25 cellular contexts compared by ENCODE assay signal in the genomic region with DNA sequence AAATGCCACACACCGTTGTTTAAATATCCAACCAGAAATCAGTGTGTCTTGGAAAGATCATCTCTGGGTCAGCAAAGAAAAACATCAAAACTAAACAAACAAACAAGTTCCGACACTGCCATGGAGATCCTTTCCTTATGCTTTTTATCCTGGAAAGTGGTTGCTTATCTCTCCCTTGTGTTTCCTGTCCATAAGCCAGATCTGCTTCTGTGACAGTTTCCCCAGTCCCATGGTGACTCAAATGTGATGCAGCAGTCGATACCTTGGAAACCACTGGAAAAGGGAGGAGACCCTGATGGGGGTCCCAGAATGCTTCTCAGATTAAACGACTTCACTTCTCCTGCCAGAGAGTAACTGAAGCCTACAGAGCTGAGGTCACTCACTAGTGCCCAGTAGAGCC.
"Had no signal": no experiment of that assay in that cellular context is flagged by ENCODE, and none has a peak within 500 bp of the region (broad histone marks: within the 10 kb centered on the region; RNA-seq: fewer than 3 reads in every experiment).

No MANE protein-coding gene starts in this region.

- DNase-seq: natural killer cell; occipital lobe; ovary; posterior cingulate gyrus; psoas muscle; right cardiac atrium; sigmoid colon; stimulated activated CD4-positive, alpha-beta T cell treated with anti-CD3 and anti-CD28 coated beads, Interleukin-15, amount 100 ng/mL, for 24 hours; stimulated activated CD4-positive, alpha-beta T cell treated with anti-CD3 and anti-CD28 coated beads, Interleukin-2, amount 100 ng/mL, for 24 hours; stimulated activated CD4-positive, alpha-beta T cell treated with anti-CD3 and anti-CD28 coated beads, Interleukin-2, amount 100 ng/mL, for 48 hours; stimulated activated CD4-positive, alpha-beta T cell treated with anti-CD3 and anti-CD28 coated beads, Interleukin-4, amount 100 ng/mL, for 24 hours; stimulated activated naive B cell treated with anti-CD40 and anti-IgM and Interleukin-4, amounts not matched to agents 10 μg/mL and 1 μg/mL and 100 μg/mL, for 72 hours; stimulated activated naive CD4-positive, alpha-beta T cell treated with Interleukin-2 at 50 U/mL for 16 hours; stomach; trophoblast cell; uterus had no signal

- H3K36me3 ChIP-seq: neural progenitor cell, ovary, right lobe of liver, sigmoid colon, stomach, thoracic aorta, thyroid gland, tibial nerve, upper lobe of left lung, uterus had no signal

- FAIRE-seq: small intestine had no signal

- ATAC-seq: natural killer cell; psoas muscle; right cardiac atrium; stimulated activated effector memory CD8-positive, alpha-beta T cell treated with anti-CD3 and anti-CD28 coated beads, Interleukin-12 subunit alpha, Interleukin-12 subunit beta, amount 100 ng/mL, for 72 hours; stimulated activated naive B cell treated with anti-CD40 and anti-IgM and Interleukin-4, amounts not matched to agents 10 μg/mL and 1 μg/mL and 100 μg/mL, for 72 hours had no signal

- H3K4me1 ChIP-seq: parathyroid adenoma had no signal

- H3K9me3 ChIP-seq: ovary, psoas muscle, right lobe of liver, sigmoid colon, stomach, thoracic aorta, thyroid gland, tibial nerve, upper lobe of left lung, uterus had no signal

- H3K27ac ChIP-seq: neural progenitor cell, ovary, parathyroid adenoma, psoas muscle, right lobe of liver, sigmoid colon, stomach, thoracic aorta, thyroid gland, tibial nerve, upper lobe of left lung, uterus had no signal

- H3K4me3 ChIP-seq: neural progenitor cell, ovary, psoas muscle, right lobe of liver, sigmoid colon, stomach, thoracic aorta, thyroid gland, tibial nerve, upper lobe of left lung, uterus had no signal

- H3K9ac ChIP-seq: neural progenitor cell, parathyroid adenoma had no signal

- H3K79me2 ChIP-seq: parathyroid adenoma had no signal

- H2AFZ ChIP-seq: neural progenitor cell, parathyroid adenoma had no signal

- H3K27me3 ChIP-seq: ovary, right lobe of liver, thyroid gland had no signal

- H3K4me2 ChIP-seq: neural progenitor cell had no signal
